Comparison of ENCODE assay signal across 9 cellular contexts in the genomic region with DNA sequence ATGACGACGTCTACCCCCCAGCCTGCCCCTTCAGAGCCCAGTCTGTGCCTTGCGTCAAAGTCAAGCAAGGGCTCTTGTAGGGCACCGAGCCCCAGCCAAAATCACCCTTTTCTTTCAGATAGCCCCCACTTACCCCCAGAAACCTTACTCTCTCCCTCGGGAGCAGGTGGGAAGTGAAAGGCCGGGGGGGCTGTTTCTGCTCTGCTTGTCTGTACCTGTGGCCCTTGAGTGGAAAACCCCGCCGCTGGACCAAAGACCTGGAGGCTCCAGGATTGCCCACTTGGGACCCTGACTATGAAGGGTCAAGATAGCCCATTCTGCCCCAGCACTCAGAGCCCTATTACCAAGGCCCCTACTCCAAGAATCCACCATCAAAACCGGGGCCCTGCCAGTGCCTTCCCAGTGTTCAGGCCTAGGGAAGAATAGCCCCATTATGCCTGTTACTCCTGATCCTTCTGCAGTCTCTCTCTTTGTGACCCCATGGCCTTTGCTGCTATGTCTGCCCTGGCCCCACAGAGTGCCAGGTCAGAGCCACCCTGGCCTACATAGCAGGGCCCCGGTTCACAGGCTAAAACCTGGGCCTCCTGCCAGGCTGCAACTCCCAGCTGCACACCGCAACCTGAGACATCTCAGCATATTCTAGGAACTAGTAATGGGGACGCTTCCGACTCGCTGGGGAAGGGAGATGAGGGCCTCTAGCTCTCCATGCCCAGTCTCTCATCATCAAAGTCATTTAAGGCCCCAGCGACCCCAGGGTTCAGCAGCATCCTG. TPM values are rescaled to one million over a fixed set of nuclear protein-coding genes. Genes with fewer than 3 reads are reported as not detected.
DNase-seq lines count a peak whose midpoint lies in the region; ATAC-seq, FAIRE-seq and TF ChIP-seq lines count a peak whose summit lies in the region.
"Had no signal": no experiment of that assay in that cellular context is flagged by ENCODE, and none has a peak within 500 bp of the region (broad histone marks: within the 10 kb centered on the region; RNA-seq: fewer than 3 reads in every experiment).

No MANE protein-coding gene starts in this region.

- TF ChIP-seq POLR2A in GM18505 (IDR thresholded peaks at IDR 0.05; ENCODE audit: borderline replicate concordance, extremely low read depth, insufficient read depth, insufficient read length), result no peak

- H3K4me3 ChIP-seq in LNCaP clone FGC (ENCODE audit: low read depth, low read length) (peak overlapping the region; percentile 73), ascending aorta (peak overlapping the region; percentile 69 to 80), kidney (ENCODE audit: low read length in 2 of 2) (peak overlapping the region; percentile 65 to 84)

- intact Hi-C loops in activated CD4-positive, alpha-beta T cell treated with anti-CD3 and anti-CD28 coated beads, Interleukin-2, amount 10 ng/mL, durations not matched to agents 24 days and 14 days (cut with micrococcal nuclease), result loop anchor here (2.0 to 5.0 kb wide), 3 partner anchors 22 to 502 kb away; partner anchors contain the start of genes HPDL, NASP and PLK3
- intact Hi-C loops in ascending aorta (cut with DNase I) (loop anchor here (5.0 kb wide), 6 partner anchors 97 to 672 kb away; partner anchors contain the start of genes GPBP1L1, RNU5D-1, RPS8 and TMEM69), kidney (cut with DNase I) (no loop called here)

- FAIRE-seq in kidney (lab: Jason Lieb, UNC), result no peak
- FAIRE-seq: frontal cortex had no signal

- H3K36me3 ChIP-seq in ascending aorta (no peaks in the 10 kb centered on the region), kidney (ENCODE audit: control insufficient read depth in 1 of 2, insufficient read depth in 2 of 2, low read length in 2 of 2) (no peaks in the 10 kb centered on the region)

- H3K36me3 Mint-ChIP-seq in activated CD4-positive, alpha-beta T cell treated with anti-CD3 and anti-CD28 coated beads, Interleukin-2, amount 10 ng/mL, durations not matched to agents 24 days and 14 days (ENCODE audit: low read depth), result no peaks in the 10 kb centered on the region

- no peak for ATAC-seq in stimulated activated naive CD8-positive, alpha-beta T cell treated with anti-CD3 and anti-CD28 coated beads, Interleukin-15, amount 100 ng/mL, for 72 hours
- ATAC-seq in GM18505 (IDR thresholded peaks at IDR 0.05; ENCODE audit: unreplicated experiment) (no peak), GM19328 (IDR thresholded peaks at IDR 0.05; ENCODE audit: unreplicated experiment) (no peak)

- peak overlapping the region; percentile 90 to 92 for H3K9ac ChIP-seq in kidney (ENCODE audit: low read length in 2 of 2)

- H3K9me3 ChIP-seq in ascending aorta, result no peaks in the 10 kb centered on the region
- H3K9me3 ChIP-seq in kidney (ENCODE audit: control insufficient read depth in 1 of 2, low read length in 2 of 2), result no peaks in the 10 kb centered on the region

- H3K4me3 Mint-ChIP-seq in activated CD4-positive, alpha-beta T cell treated with anti-CD3 and anti-CD28 coated beads, Interleukin-2, amount 10 ng/mL, durations not matched to agents 24 days and 14 days, result peak overlapping the region; percentile 96
- peak overlapping the region; percentile 83 to 97 for H3K4me3 Mint-ChIP-seq in stimulated activated naive CD8-positive, alpha-beta T cell treated with anti-CD3 and anti-CD28 coated beads, Interleukin-15, amount 100 ng/mL, for 72 hours

- no peaks in the 10 kb centered on the region for H3K9me3 Mint-ChIP-seq in activated CD4-positive, alpha-beta T cell treated with anti-CD3 and anti-CD28 coated beads, Interleukin-2, amount 10 ng/mL, durations not matched to agents 24 days and 14 days
- H3K9me3 Mint-ChIP-seq in stimulated activated naive CD8-positive, alpha-beta T cell treated with anti-CD3 and anti-CD28 coated beads, Interleukin-15, amount 100 ng/mL, for 72 hours, result no peaks in the 10 kb centered on the region

- TF ChIP-seq CTCF in LNCaP clone FGC (IDR thresholded peaks at IDR 0.05; ENCODE audit: control insufficient read depth, extremely low read depth, insufficient read depth), result no peak
- TF ChIP-seq CTCF in ascending aorta (IDR thresholded peaks at IDR 0.05), result no peak
- TF ChIP-seq CTCF in kidney (IDR thresholded peaks at IDR 0.05; ENCODE audit: borderline replicate concordance, extremely low read depth, insufficient read depth), result no peak

- H3K4me1 Mint-ChIP-seq in activated CD4-positive, alpha-beta T cell treated with anti-CD3 and anti-CD28 coated beads, Interleukin-2, amount 10 ng/mL, durations not matched to agents 24 days and 14 days, result peaks cover 39% of the 10 kb centered on the region
- H3K4me1 Mint-ChIP-seq in stimulated activated naive CD8-positive, alpha-beta T cell treated with anti-CD3 and anti-CD28 coated beads, Interleukin-15, amount 100 ng/mL, for 72 hours, result peaks cover 39% of the 10 kb centered on the region

- H3K4me1 ChIP-seq in ascending aorta, result peaks cover 0 to 3% of the 10 kb centered on the region in 2 donors
- H3K4me1 ChIP-seq in kidney (ENCODE audit: control insufficient read depth in 1 of 2, insufficient read depth in 1 of 2, low read depth in 1 of 2, low read length in 2 of 2), result peaks cover 0 to 10% of the 10 kb centered on the region in 2 donors

- no peaks in the 10 kb centered on the region for H3K27me3 Mint-ChIP-seq in activated CD4-positive, alpha-beta T cell treated with anti-CD3 and anti-CD28 coated beads, Interleukin-2, amount 10 ng/mL, durations not matched to agents 24 days and 14 days
- H3K27me3 Mint-ChIP-seq in stimulated activated naive CD8-positive, alpha-beta T cell treated with anti-CD3 and anti-CD28 coated beads, Interleukin-15, amount 100 ng/mL, for 72 hours, result no peaks in the 10 kb centered on the region

- H3K27ac ChIP-seq in ascending aorta (peak overlapping the region; percentile 74 to 82), kidney (ENCODE audit: low read depth in 2 of 2, low read length in 2 of 2) (peak overlapping the region; percentile 92 to 93)

- H3K27ac Mint-ChIP-seq in activated CD4-positive, alpha-beta T cell treated with anti-CD3 and anti-CD28 coated beads, Interleukin-2, amount 10 ng/mL, durations not matched to agents 24 days and 14 days, result peak overlapping the region; percentile 97
- H3K27ac Mint-ChIP-seq in stimulated activated naive CD8-positive, alpha-beta T cell treated with anti-CD3 and anti-CD28 coated beads, Interleukin-15, amount 100 ng/mL, for 72 hours, result peak overlapping the region; percentile 98 to 99

- no peak for DNase-seq in activated CD4-positive, alpha-beta T cell treated with anti-CD3 and anti-CD28 coated beads, Interleukin-2, amount 10 ng/mL, durations not matched to agents 24 days and 14 days
- no peak for DNase-seq in activated CD4-positive, alpha-beta T cell treated with anti-CD3 and anti-CD28 coated beads for 4 hours
- DNase-seq in LNCaP clone FGC (ENCODE audit: low read depth), result no peak
- DNase-seq in ascending aorta (ENCODE audit: low spot score in 2 of 2), result peak in 1 of 2 donors; percentile 67
- peak; percentile 77 for DNase-seq in kidney
- peak in 1 of 2 donors; percentile 27 for DNase-seq in stimulated activated naive CD8-positive, alpha-beta T cell treated with anti-CD3 and anti-CD28 coated beads, Interleukin-15, amount 100 ng/mL, for 72 hours

- H3K27me3 ChIP-seq in ascending aorta, result no peaks in the 10 kb centered on the region

RNA-seq across cellular contexts. Expression of gene HPDL, which starts 22.2 kb away (rescaled TPM):
- 39.6 and 39.8 TPM in 2 replicates for total RNA-seq in activated CD4-positive, alpha-beta T cell treated with anti-CD3 and anti-CD28 coated beads, Interleukin-2, amount 10 ng/mL, durations not matched to agents 24 days and 14 days
- total RNA-seq in ascending aorta, result not detected
- 0.66 TPM for total RNA-seq in kidney
- not detected for polyA plus RNA-seq in kidney (ENCODE audit: insufficient read depth, low read depth, low replicate concordance)

RNA-seq across cellular contexts. Expression of gene TOE1, which starts 35.5 kb away (rescaled TPM):
- total RNA-seq in activated CD4-positive, alpha-beta T cell treated with anti-CD3 and anti-CD28 coated beads, Interleukin-2, amount 10 ng/mL, durations not matched to agents 24 days and 14 days, result 38.2 and 44.8 TPM in 2 replicates
- 6.9 TPM for total RNA-seq in ascending aorta
- 10.4 TPM for total RNA-seq in kidney
- polyA plus RNA-seq in kidney (ENCODE audit: insufficient read depth, low read depth, low replicate concordance), result 7.3 TPM

RNA-seq across cellular contexts. Expression of gene MUTYH, which starts 35.7 kb away (rescaled TPM):
- total RNA-seq in activated CD4-positive, alpha-beta T cell treated with anti-CD3 and anti-CD28 coated beads, Interleukin-2, amount 10 ng/mL, durations not matched to agents 24 days and 14 days, result 55.6 and 57.0 TPM in 2 replicates
- total RNA-seq in ascending aorta, result 1.8 TPM
- 29.0 TPM for total RNA-seq in kidney
- 24.1 TPM for polyA plus RNA-seq in kidney (ENCODE audit: insufficient read depth, low read depth, low replicate concordance)

Comparison
In these comparisons a context has a peak if more than half of its experiments do, and no peak if none do; other contexts are left out.
1. RNA of gene HPDL, which starts 22.2 kb away (total RNA-seq): 39.6 to 39.8 TPM in activated CD4-positive, alpha-beta T cell treated with anti-CD3 and anti-CD28 coated beads, Interleukin-2, amount 10 ng/mL, durations not matched to agents 24 days and 14 days; 0.66 TPM in kidney (single experiment) and not detected in ascending aorta (single experiment); every median in the first group is over 10 times any median in the second.
2. RNA of gene MUTYH, which starts 35.7 kb away (total RNA-seq): 55.6 to 57.0 TPM in activated CD4-positive, alpha-beta T cell treated with anti-CD3 and anti-CD28 coated beads, Interleukin-2, amount 10 ng/mL, durations not matched to agents 24 days and 14 days and 29.0 TPM in kidney (single experiment); 1.8 TPM in ascending aorta (single experiment); every median in the first group is over 10 times any median in the second.
3. Peak in every context shown above with its lines, with median percentiles within 50 percentile points of each other: H3K4me3 ChIP-seq.